Comparison of ENCODE assay signal across 38 cellular contexts in the genomic region with DNA sequence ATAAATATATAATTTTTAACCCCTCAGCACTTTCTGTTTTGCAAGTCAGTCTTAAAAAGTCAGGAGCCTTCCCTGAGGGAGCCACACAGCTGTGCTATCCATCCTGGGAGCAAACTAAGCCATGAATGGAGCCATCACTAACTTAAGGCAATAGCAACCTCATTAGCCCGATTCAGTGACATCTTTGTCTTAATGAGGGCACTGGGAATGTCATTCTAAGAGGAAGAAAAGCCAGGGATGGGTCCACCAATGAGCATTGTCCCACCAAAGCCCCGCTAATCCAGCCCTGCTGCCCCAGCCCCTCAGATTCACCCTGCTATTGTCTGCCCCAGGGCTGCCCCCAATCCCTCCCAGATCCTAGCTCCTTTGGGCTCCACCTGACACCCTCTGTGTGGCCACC. TPM values are rescaled to one million over a fixed set of nuclear protein-coding genes. Genes with fewer than 3 reads are reported as not detected.
"Had no signal": no experiment of that assay in that cellular context is flagged by ENCODE, and none has a peak within 500 bp of the region (broad histone marks: within the 10 kb centered on the region; RNA-seq: fewer than 3 reads in every experiment).

No MANE protein-coding gene starts in this region.

- H3K27ac Mint-ChIP-seq: activated B cell treated with CpG ODN at 0.5 μM for 24 hours; activated CD4-positive, alpha-beta memory T cell treated with anti-CD3 and anti-CD28 coated beads for 36 hours; activated CD4-positive, alpha-beta T cell treated with anti-CD3 and anti-CD28 coated beads, Interleukin-2, amount 10 ng/mL, durations not matched to agents 24 days and 14 days; activated CD8-positive, alpha-beta T cell treated with anti-CD3 and anti-CD28 coated beads for 36 hours; activated naive CD4-positive, alpha-beta T cell treated with anti-CD3 and anti-CD28 coated beads, Interleukin-2, amount 50 U/mL, for 72 hours; activated naive CD8-positive, alpha-beta T cell treated with anti-CD3 and anti-CD28 coated beads for 36 hours; activated T-cell treated with anti-CD3 and anti-CD28 coated beads, Interleukin-2, amount 50 U/mL, for 72 hours; activated T-helper 1 cell treated with anti-CD3 and anti-CD28 coated beads, Interleukin-12 subunit alpha, Interleukin-12 subunit beta, Interleukin-2, Interleukin-4 antibody, amounts not matched to agents 30 ng/mL and 10 ng/mL and 1 ng/mL, durations not matched to agents 14 hours and 24 hours and 36 hours; activated T-helper 17 cell treated with anti-CD3 and anti-CD28 coated beads, Interleukin-2, amount 50 U/mL, for 72 hours; T-helper 1 cell treated with Interleukin-12 subunit alpha and Interleukin-12 subunit beta and Interleukin-4 antibody, amounts not matched to agents 30 μg/mL and 1 μg/mL, for 36 hours; T-helper 2 cell treated with Interferon-gamma antibody and Interleukin-4, amounts not matched to agents 5 μg/mL and 100 μg/mL, for 36 hours had no signal

- H3K9me3 Mint-ChIP-seq: activated B cell treated with CpG ODN at 0.5 μM for 24 hours; activated CD4-positive, alpha-beta memory T cell treated with anti-CD3 and anti-CD28 coated beads for 36 hours; activated CD4-positive, alpha-beta T cell treated with anti-CD3 and anti-CD28 coated beads, Interleukin-2, amount 10 ng/mL, durations not matched to agents 24 days and 14 days; activated CD8-positive, alpha-beta T cell treated with anti-CD3 and anti-CD28 coated beads for 36 hours; activated naive CD4-positive, alpha-beta T cell treated with anti-CD3 and anti-CD28 coated beads, Interleukin-2, amount 50 U/mL, for 72 hours; activated naive CD8-positive, alpha-beta T cell treated with anti-CD3 and anti-CD28 coated beads for 36 hours; activated T-cell treated with anti-CD3 and anti-CD28 coated beads, Interleukin-2, amount 50 U/mL, for 4 hours; activated T-cell treated with anti-CD3 and anti-CD28 coated beads, Interleukin-2, amount 50 U/mL, for 72 hours; activated T-helper 1 cell treated with anti-CD3 and anti-CD28 coated beads, Interleukin-12 subunit alpha, Interleukin-12 subunit beta, Interleukin-2, Interleukin-4 antibody, amounts not matched to agents 30 ng/mL and 10 ng/mL and 1 ng/mL, durations not matched to agents 14 hours and 24 hours and 36 hours; activated T-helper 17 cell treated with anti-CD3 and anti-CD28 coated beads, Interleukin-2, amount 50 U/mL, for 72 hours; central memory CD8-positive, alpha-beta T cell; T-helper 1 cell treated with Interleukin-12 subunit alpha and Interleukin-12 subunit beta and Interleukin-4 antibody, amounts not matched to agents 30 μg/mL and 1 μg/mL, for 36 hours; T-helper 2 cell treated with Interferon-gamma antibody and Interleukin-4, amounts not matched to agents 5 μg/mL and 100 μg/mL, for 36 hours had no signal

- H3K4me1 Mint-ChIP-seq: activated B cell treated with CpG ODN at 0.5 μM for 24 hours; activated CD4-positive, alpha-beta T cell treated with anti-CD3 and anti-CD28 coated beads, Interleukin-2, amount 10 ng/mL, durations not matched to agents 24 days and 14 days; activated naive CD8-positive, alpha-beta T cell treated with anti-CD3 and anti-CD28 coated beads for 36 hours; activated T-helper 17 cell treated with anti-CD3 and anti-CD28 coated beads, Interleukin-2, amount 50 U/mL, for 72 hours; central memory CD8-positive, alpha-beta T cell had no signal

- H3K9me3 ChIP-seq: adrenal gland, body of pancreas, breast epithelium had no signal

- DNase-seq: activated B cell treated with CpG ODN at 0.5 μM for 24 hours; activated CD4-positive, alpha-beta memory T cell treated with anti-CD3 and anti-CD28 coated beads for 36 hours; activated CD4-positive, alpha-beta T cell treated with anti-CD3 and anti-CD28 coated beads for 4 hours; activated CD4-positive, alpha-beta T cell treated with anti-CD3 and anti-CD28 coated beads, Interleukin-2, amount 10 ng/mL, durations not matched to agents 24 days and 14 days; activated CD4-positive, alpha-beta T cell treated with anti-CD3 and anti-CD28 coated beads, Interleukin-2, amount 50 U/mL, for 1 hour; activated CD4-positive, alpha-beta T cell treated with anti-CD3 and anti-CD28 coated beads, Interleukin-2, amount 50 U/mL, for 4 hours; activated CD4-positive, CD25-positive, alpha-beta regulatory T cell treated with anti-CD3 and anti-CD28 coated beads, Interleukin-2, amount 50 U/mL, for 72 hours; activated CD8-positive, alpha-beta memory T cell treated with anti-CD3 and anti-CD28 coated beads, Interleukin-2, amount 50 U/mL, for 4 hours; activated CD8-positive, alpha-beta T cell treated with anti-CD3 and anti-CD28 coated beads for 36 hours; activated effector memory CD4-positive, alpha-beta T cell treated with anti-CD3 and anti-CD28 coated beads, Interleukin-2, amount 50 U/mL, for 16 hours; activated gamma-delta T cell treated with Interleukin-2 at 50 U/mL for 16 hours; activated naive CD4-positive, alpha-beta T cell; activated naive CD4-positive, alpha-beta T cell treated with anti-CD3 and anti-CD28 coated beads, Interleukin-2, amount 50 U/mL, for 16 hours; activated naive CD8-positive, alpha-beta T cell treated with anti-CD3 and anti-CD28 coated beads for 36 hours; activated T-cell treated with anti-CD3 and anti-CD28 coated beads for 4 hours; activated T-cell treated with anti-CD3 and anti-CD28 coated beads, Interleukin-2, amount 50 U/mL, for 1 hour; activated T-cell treated with anti-CD3 and anti-CD28 coated beads, Interleukin-2, amount 50 U/mL, for 4 hours; activated T-cell treated with anti-CD3 and anti-CD28 coated beads, Interleukin-2, amount 50 U/mL, for 72 hours; adrenal gland; amniotic stem cell; aorta; body of pancreas; brain microvascular endothelial cell; cerebellar nuclear complex; T-helper 1 cell; T-helper 2 cell; T-helper 9 cell had no signal

- ATAC-seq: activated CD8-positive, alpha-beta T cell treated with anti-CD3 and anti-CD28 coated beads for 36 hours; activated naive CD4-positive, alpha-beta T cell treated with anti-CD3 and anti-CD28 coated beads, Interleukin-2, amount 50 U/mL, for 72 hours; activated T-cell treated with anti-CD3 and anti-CD28 coated beads, Interleukin-2, amount 50 U/mL, for 4 hours; activated T-cell treated with anti-CD3 and anti-CD28 coated beads, Interleukin-2, amount 50 U/mL, for 72 hours; activated T-helper 17 cell treated with anti-CD3 and anti-CD28 coated beads, Interleukin-2, amount 50 U/mL, for 72 hours; body of pancreas had no signal

- FAIRE-seq: astrocyte, TTC549 had no signal

- H3K36me3 Mint-ChIP-seq: activated CD4-positive, alpha-beta memory T cell treated with anti-CD3 and anti-CD28 coated beads for 36 hours; activated naive CD4-positive, alpha-beta T cell treated with anti-CD3 and anti-CD28 coated beads, Interleukin-2, amount 50 U/mL, for 72 hours; activated naive CD8-positive, alpha-beta T cell treated with anti-CD3 and anti-CD28 coated beads for 36 hours had no signal

- H3K4me1 ChIP-seq: adrenal gland, body of pancreas, breast epithelium had no signal

- H3K27me3 ChIP-seq: adrenal gland, body of pancreas, breast epithelium had no signal

- H3K4me3 Mint-ChIP-seq: activated B cell treated with CpG ODN at 0.5 μM for 24 hours; activated CD4-positive, alpha-beta memory T cell treated with anti-CD3 and anti-CD28 coated beads for 36 hours; activated CD4-positive, alpha-beta T cell treated with anti-CD3 and anti-CD28 coated beads, Interleukin-2, amount 10 ng/mL, durations not matched to agents 24 days and 14 days; activated CD8-positive, alpha-beta T cell treated with anti-CD3 and anti-CD28 coated beads for 36 hours; activated naive CD8-positive, alpha-beta T cell treated with anti-CD3 and anti-CD28 coated beads for 36 hours; activated T-cell treated with anti-CD3 and anti-CD28 coated beads, Interleukin-2, amount 50 U/mL, for 4 hours; activated T-cell treated with anti-CD3 and anti-CD28 coated beads, Interleukin-2, amount 50 U/mL, for 72 hours; activated T-helper 1 cell treated with anti-CD3 and anti-CD28 coated beads, Interleukin-12 subunit alpha, Interleukin-12 subunit beta, Interleukin-2, Interleukin-4 antibody, amounts not matched to agents 30 ng/mL and 10 ng/mL and 1 ng/mL, durations not matched to agents 14 hours and 24 hours and 36 hours; activated T-helper 17 cell treated with anti-CD3 and anti-CD28 coated beads, Interleukin-2, amount 50 U/mL, for 72 hours; central memory CD8-positive, alpha-beta T cell; T-helper 1 cell treated with Interleukin-12 subunit alpha and Interleukin-12 subunit beta and Interleukin-4 antibody, amounts not matched to agents 30 μg/mL and 1 μg/mL, for 36 hours; T-helper 2 cell treated with Interferon-gamma antibody and Interleukin-4, amounts not matched to agents 5 μg/mL and 100 μg/mL, for 36 hours had no signal

- H3K27ac ChIP-seq: adrenal gland, body of pancreas, brain microvascular endothelial cell, breast epithelium, VCaP had no signal

- H3K36me3 ChIP-seq: adrenal gland, brain microvascular endothelial cell, breast epithelium had no signal

- H3K4me3 ChIP-seq: adrenal gland, body of pancreas, breast epithelium had no signal

RNA-seq across cellular contexts. Expression of a gene that starts 19.5 kb away (rescaled TPM):
- total RNA-seq: activated B cell treated with CpG ODN at 0.5 μM for 24 hours; activated CD4-positive, alpha-beta memory T cell treated with anti-CD3 and anti-CD28 coated beads for 36 hours; activated CD4-positive, alpha-beta T cell treated with anti-CD3 and anti-CD28 coated beads, Interleukin-2, amount 10 ng/mL, durations not matched to agents 24 days and 14 days; activated CD8-positive, alpha-beta memory T cell treated with anti-CD3 and anti-CD28 coated beads for 36 hours; activated CD8-positive, alpha-beta T cell treated with anti-CD3 and anti-CD28 coated beads for 36 hours; activated naive CD4-positive, alpha-beta T cell treated with anti-CD3 and anti-CD28 coated beads, Interleukin-2, amount 50 U/mL, for 72 hours; activated naive CD8-positive, alpha-beta T cell treated with anti-CD3 and anti-CD28 coated beads for 36 hours; activated T-cell treated with anti-CD3 and anti-CD28 coated beads, Interleukin-2, amount 50 U/mL, for 4 hours; activated T-helper 1 cell treated with anti-CD3 and anti-CD28 coated beads, Interleukin-12 subunit alpha, Interleukin-12 subunit beta, Interleukin-2, Interleukin-4 antibody, amounts not matched to agents 30 ng/mL and 10 ng/mL and 1 ng/mL, durations not matched to agents 14 hours and 24 hours and 36 hours; activated T-helper 17 cell treated with anti-CD3 and anti-CD28 coated beads, Interleukin-2, amount 50 U/mL, for 72 hours; astrocyte had no signal
- polyA plus RNA-seq: aorta had no signal
